In the genomic region with DNA sequence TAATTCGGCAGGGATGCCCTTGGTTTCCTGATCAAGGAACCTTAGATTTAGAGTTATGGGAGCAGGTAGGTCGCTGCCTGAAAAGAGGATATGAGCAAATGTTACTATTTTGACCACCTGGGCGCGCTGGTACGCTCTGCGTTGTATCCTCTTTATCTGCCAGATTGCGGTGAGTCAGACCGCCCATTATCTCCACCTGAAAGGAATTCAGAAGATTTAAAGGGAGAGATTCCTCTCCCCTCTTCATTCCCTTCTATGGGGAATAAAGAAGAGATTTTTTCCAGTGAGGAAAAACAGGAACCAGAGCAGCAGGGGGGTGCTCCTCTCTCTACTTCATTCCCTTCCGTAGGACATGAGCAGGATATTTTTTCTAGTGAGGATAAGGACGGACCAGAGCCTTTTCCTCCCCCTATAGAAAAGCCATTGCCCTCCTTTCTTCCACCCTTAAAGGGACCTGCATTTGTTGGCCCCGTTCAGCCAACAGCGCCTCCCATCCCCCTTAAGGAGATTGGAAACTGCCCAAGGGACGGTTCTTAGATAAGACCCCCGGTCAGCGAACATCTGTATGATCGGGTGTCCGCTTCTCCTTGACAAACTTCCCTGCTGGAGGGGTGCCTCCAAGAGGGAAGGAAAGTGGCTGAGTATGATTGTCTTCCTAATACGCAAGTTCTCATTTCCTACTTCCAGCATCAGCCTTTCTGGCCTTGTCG, we compare ENCODE assay signal across 8 cellular contexts. TPM values are rescaled to one million over a fixed set of nuclear protein-coding genes. Genes with fewer than 3 reads are reported as not detected.
A peak's percentile ranks its signal among the peaks of the same experiment; 100 is the strongest.
DNase-seq lines count a peak whose midpoint lies in the region; ATAC-seq and TF ChIP-seq lines count a peak whose summit lies in the region.

No MANE protein-coding gene starts in this region.

- intact Hi-C loops in Panc1 (cut with micrococcal nuclease; ENCODE audit: unreplicated experiment), result loop anchor here (1.0 kb wide), 1 partner anchor 123 kb away; no protein-coding TSS in a partner anchor

- BruUV-seq in Panc1 (replicated peaks; lab: Mats Ljungman, UMichigan), result no TSS peak

- H3K36me3 ChIP-seq in ACC112 (ENCODE audit: insufficient read depth, low read length) (no peaks in the 10 kb centered on the region), Panc1 (ENCODE audit: control insufficient read depth, insufficient read depth, low read length) (no peaks in the 10 kb centered on the region), esophagus (ENCODE audit: control insufficient read depth in 2 of 2, insufficient read depth in 2 of 2, low read length in 1 of 2) (no peaks in the 10 kb centered on the region)

- H3K4me3 ChIP-seq in ACC112 (ENCODE audit: low read depth, low read length) (peak overlapping the region; percentile 56), Panc1 (ENCODE audit: low read depth in 2 of 2, low read length in 2 of 2) (peak overlapping the region in 1 of 2 experiments; percentile 16; a peak in 2 of 4 replicates), esophagus (ENCODE audit: low read depth in 1 of 2, low read length in 2 of 2) (peak overlapping the region in 1 of 2 donors; percentile 39)

- H2AFZ ChIP-seq in ACC112 (ENCODE audit: low read length, unreplicated experiment), result peak overlapping the region; percentile 35

- H3K27me3 ChIP-seq in ACC112 (ENCODE audit: insufficient read depth, low read length) (0 out of 2 replicates have a peak, but pooled peaks cover 5% of the 10 kb centered on the region), Panc1 (ENCODE audit: control insufficient read depth, insufficient read depth, low read length) (peaks cover 15% of the 10 kb centered on the region), esophagus (ENCODE audit: control insufficient read depth in 1 of 2, insufficient read depth in 2 of 2, low read length in 2 of 2) (no peaks in the 10 kb centered on the region)

- WGBS in esophagus, 2 donors, result 51 to 52% methylated on average over 19 of the region's 19 CpGs

- POLR2A ChIA-PET in Panc1 (lab: Charles Lee), result no interaction called here

- H3K4me1 Mint-ChIP-seq in neural crest cell, result peaks cover 16% of the 10 kb centered on the region

- TF ChIP-seq CTCF in Panc1 (IDR thresholded peaks at IDR 0.05), result no peak
- no peak for TF ChIP-seq CTCF in neural crest cell (conservative IDR thresholded peaks at IDR 0.05)

- peak overlapping the region; percentile 61 for H3K4me3 Mint-ChIP-seq in neural crest cell

- peaks cover 42% of the 10 kb centered on the region for H3K27me3 Mint-ChIP-seq in neural crest cell (ENCODE audit: low read depth)

- H3K4me1 ChIP-seq in ACC112 (ENCODE audit: control insufficient read depth, insufficient read depth, low read length, unreplicated experiment) (no peaks in the 10 kb centered on the region), Panc1 (ENCODE audit: control insufficient read depth, insufficient read depth, low read length) (peaks cover 4% of the 10 kb centered on the region; the same call in 1 of the 2 replicates), esophagus (ENCODE audit: control insufficient read depth in 2 of 2, insufficient read depth in 2 of 2, low read length in 1 of 2) (peaks cover 0 to 11% of the 10 kb centered on the region in 2 donors)

- H3K27ac ChIP-seq in ACC112 (ENCODE audit: low read depth, low read length), result no peak overlapping the region
- H3K27ac ChIP-seq in Panc1 (ENCODE audit: low read length), result no peak overlapping the region
- peak overlapping the region; percentile 82 to 83 for H3K27ac ChIP-seq in esophagus (ENCODE audit: low read depth in 2 of 2, low read length in 1 of 2)

- no peaks in the 10 kb centered on the region for H3K9me3 Mint-ChIP-seq in neural crest cell

- no peak overlapping the region for H3K27ac Mint-ChIP-seq in neural crest cell (ENCODE audit: unreplicated experiment)

- CTCF ChIA-PET in Panc1 (lab: Charles Lee), result interaction anchor here (1.1 kb wide), 1 partner anchor 29 kb away, joined by 3 read pairs; no protein-coding TSS in a partner anchor

- DNase-seq in Panc1 (ENCODE audit: low read depth, low spot score) (no peak), neural crest cell (ENCODE audit: low read depth, low spot score) (no peak), NCI-H1694 (lab: John Stamatoyannopoulos, UW) (no peak), SW 1271 (lab: John Stamatoyannopoulos, UW) (no peak)

- in situ Hi-C loops in Panc1 (cut with HindIII; ENCODE audit: low pct_unique_long_range_greater_than_20kb, low sequenced_read_pairs), result no loop called here

- peak; percentile 6 for ATAC-seq in GM21786 (IDR thresholded peaks at IDR 0.05; ENCODE audit: unreplicated experiment)
- peak; percentile 30; the same call in 1 of the 2 replicates for ATAC-seq in Panc1
- no peak for ATAC-seq in GM19324 (IDR thresholded peaks at IDR 0.05; ENCODE audit: low FRiP score, unreplicated experiment)

- H3K9me3 ChIP-seq in Panc1 (ENCODE audit: control insufficient read depth, insufficient read depth, low read depth, low read length), result no peaks in the 10 kb centered on the region
- no peaks in the 10 kb centered on the region for H3K9me3 ChIP-seq in esophagus (ENCODE audit: control insufficient read depth in 2 of 2, insufficient read depth in 1 of 2, low read depth in 1 of 2, low read length in 1 of 2)

- no peaks in the 10 kb centered on the region for H3K36me3 Mint-ChIP-seq in neural crest cell (ENCODE audit: low read depth)

- no peaks in the 10 kb centered on the region for H3K79me2 ChIP-seq in ACC112 (ENCODE audit: control insufficient read depth, insufficient read depth, low read length, unreplicated experiment)

RNA-seq across cellular contexts. Expression of gene CLCA1, which starts 34.1 kb away (rescaled TPM):
- total RNA-seq in Panc1 (2021; ENCODE audit: unreplicated experiment) (0.08 TPM), neural crest cell (not detected in 2 replicates)
- polyA plus RNA-seq in Panc1 (2012; ENCODE audit: insufficient read length), result not detected
- polyA plus RNA-seq in esophagus, result under 1 TPM in 1 of 2 donors, not detected in 1; 0.10 TPM

RNA-seq across cellular contexts. Expression of gene CLCA4, which starts 44.0 kb away (rescaled TPM):
- 0.08 TPM for total RNA-seq in Panc1 (2021; ENCODE audit: unreplicated experiment)
- polyA plus RNA-seq in Panc1 (2012; ENCODE audit: insufficient read length), result not detected
- polyA plus RNA-seq in esophagus, result 100 to 1,000 TPM; 306 to 356 TPM
- total RNA-seq in neural crest cell, result not detected in 2 replicates

Comparison
In these comparisons a context has a peak if more than half of its experiments do, and no peak if none do; other contexts are left out.
1. H3K27ac ChIP-seq: peak in esophagus (2 of 2); none in ACC112 (single experiment) and Panc1 (single experiment).